ENCODE assay signal across 8 cellular contexts in the genomic region with DNA sequence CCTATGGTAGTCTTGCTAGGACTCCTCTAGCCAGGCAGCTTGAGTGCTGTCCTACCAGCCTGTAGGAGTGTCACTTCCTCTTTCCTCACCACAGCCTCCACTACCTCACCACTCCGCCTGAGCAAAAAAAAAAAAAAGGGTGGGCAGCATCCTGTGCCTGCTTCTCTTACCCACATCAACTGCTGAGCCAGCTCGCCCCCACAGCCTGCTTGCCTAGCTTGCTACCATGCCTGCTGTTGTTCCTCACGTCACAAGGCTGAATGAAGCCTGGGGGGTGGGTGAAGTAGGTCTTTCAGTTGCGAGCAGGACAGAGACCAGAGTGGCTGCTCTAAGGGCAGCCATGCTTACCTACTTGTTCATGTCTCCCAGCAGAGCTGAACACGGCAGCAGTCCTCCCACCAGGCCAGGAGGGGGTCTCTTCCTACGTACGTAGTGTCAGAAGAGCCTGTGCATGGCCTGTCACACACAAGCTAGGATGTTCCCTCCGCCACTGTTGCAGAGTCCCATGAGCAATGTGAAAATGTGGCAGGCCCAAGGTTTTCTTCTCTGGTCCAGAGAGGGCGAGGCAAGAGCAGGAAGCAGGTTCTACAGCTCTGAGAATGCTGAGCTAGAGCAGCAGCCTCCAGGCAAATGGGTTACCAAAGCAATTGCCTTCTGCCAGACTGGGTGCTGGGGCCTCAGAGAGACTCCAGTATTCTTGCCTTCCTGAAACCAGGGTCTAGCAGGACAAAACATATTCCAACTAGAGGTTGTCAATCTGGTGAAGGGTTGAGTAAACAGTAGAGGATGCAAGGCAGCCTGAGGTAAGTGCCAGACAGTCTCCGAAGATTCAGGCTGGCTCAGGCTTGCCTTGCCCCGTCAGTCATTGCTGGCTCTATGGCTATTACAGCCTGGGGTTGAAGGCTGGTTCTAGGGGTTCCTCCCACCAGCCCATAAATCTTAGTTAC. TPM values are rescaled to one million over a fixed set of nuclear protein-coding genes. Genes with fewer than 3 reads are reported as not detected.
DNase-seq lines count a peak whose midpoint lies in the region; ATAC-seq and TF ChIP-seq lines count a peak whose summit lies in the region.

No MANE protein-coding gene starts in this region.

- H3K27ac ChIP-seq in CD4-positive, alpha-beta T cell (ENCODE audit: low read depth, low read length) = peak overlapping the region; percentile 82
- H3K27ac ChIP-seq in epithelial cell of prostate (peak overlapping the region; percentile 70), sigmoid colon (peak overlapping the region in 3 of 4 donors; percentile 27 to 47 (median 43)), colonic mucosa (no peak overlapping the region)

- H3K4me1 Mint-ChIP-seq in CD4-positive, alpha-beta T cell (ENCODE audit: low read depth) = peaks cover 93% of the 10 kb centered on the region
- peaks cover 88% of the 10 kb centered on the region for H3K4me1 Mint-ChIP-seq in activated CD4-positive, alpha-beta memory T cell treated with anti-CD3 and anti-CD28 coated beads for 36 hours (ENCODE audit: low read depth)

- CTCF ChIA-PET in CD4-positive, alpha-beta T cell (lab: Charles Lee) = interaction anchor here (0.7 to 4.2 kb wide), 12 partner anchors 10 to 86 kb away, joined by 3 to 31 read pairs (median 5); a partner anchor contains a TSS
- CTCF ChIA-PET in activated CD4-positive, alpha-beta memory T cell treated with anti-CD3 and anti-CD28 coated beads for 36 hours (lab: Charles Lee) = interaction anchor here (0.7 to 3.5 kb wide), 16 partner anchors 9 to 453 kb away, joined by 3 to 27 read pairs (median 6); a partner anchor contains a TSS

- no peak for TF ChIP-seq POLR2A in sigmoid colon (IDR thresholded peaks at IDR 0.05)

- no peaks in the 10 kb centered on the region for H3K27me3 Mint-ChIP-seq in CD4-positive, alpha-beta T cell
- H3K27me3 Mint-ChIP-seq in activated CD4-positive, alpha-beta memory T cell treated with anti-CD3 and anti-CD28 coated beads for 36 hours = no peaks in the 10 kb centered on the region

- H3K9me3 Mint-ChIP-seq in CD4-positive, alpha-beta T cell = no peaks in the 10 kb centered on the region
- H3K9me3 Mint-ChIP-seq in activated CD4-positive, alpha-beta memory T cell treated with anti-CD3 and anti-CD28 coated beads for 36 hours = no peaks in the 10 kb centered on the region

- H3K9ac ChIP-seq in colonic mucosa (ENCODE audit: low read depth in 2 of 2, low read length in 2 of 2) = no peak overlapping the region

- POLR2A ChIA-PET in CD4-positive, alpha-beta T cell (lab: Charles Lee) = interaction anchor here (0.9 to 19.7 kb wide), 15 partner anchors 8 to 280 kb away, joined by 3 to 538 read pairs (median 7); a partner anchor contains a TSS
- POLR2A ChIA-PET in activated CD4-positive, alpha-beta memory T cell treated with anti-CD3 and anti-CD28 coated beads for 36 hours (lab: Charles Lee) = interaction anchor here (1.4 to 5.1 kb wide), 10 partner anchors 10 to 36 kb away, joined by 3 to 87 read pairs (median 6); a partner anchor contains a TSS

- peak; percentile 73 to 94 (median 78) for DNase-seq in CD4-positive, alpha-beta T cell
- peak; percentile 96 for DNase-seq in Jurkat, Clone E6-1 (ENCODE audit: low read depth, low spot score)
- DNase-seq in activated CD4-positive, alpha-beta memory T cell treated with anti-CD3 and anti-CD28 coated beads for 36 hours = peak; percentile 93
- DNase-seq in epithelial cell of prostate (ENCODE audit: low read depth, low spot score) (no peak), sigmoid colon (no peak), colonic mucosa (no peak), NCI-H187 treated with DMSO at 0.1 percent for 48 hours (lab: John Stamatoyannopoulos, UW) (no peak)

- peak overlapping the region; percentile 89 for H3K4me3 Mint-ChIP-seq in CD4-positive, alpha-beta T cell
- peak overlapping the region; percentile 71 for H3K4me3 Mint-ChIP-seq in activated CD4-positive, alpha-beta memory T cell treated with anti-CD3 and anti-CD28 coated beads for 36 hours

- no peaks in the 10 kb centered on the region for H3K9me3 ChIP-seq in CD4-positive, alpha-beta T cell (ENCODE audit: control insufficient read depth, low read length)
- H3K9me3 ChIP-seq in sigmoid colon (no peaks in the 10 kb centered on the region), colonic mucosa (no peaks in the 10 kb centered on the region)

- TF ChIP-seq EP300 in sigmoid colon (IDR thresholded peaks at IDR 0.05) = no peak

- intact Hi-C loops in CD4-positive, alpha-beta T cell (cut with DNase I, micrococcal nuclease) = loop anchor here (1.0 to 2.0 kb wide), 5 partner anchors 9 to 25 kb away; a partner anchor contains a TSS
- intact Hi-C loops in activated CD4-positive, alpha-beta memory T cell treated with anti-CD3 and anti-CD28 coated beads for 36 hours (cut with micrococcal nuclease) = loop anchor here (1.0 kb wide), 3 partner anchors 12 to 25 kb away; a partner anchor contains a TSS
- intact Hi-C loops in sigmoid colon (cut with DNase I) = no loop called here
- intact Hi-C loops in colonic mucosa (cut with DNase I) = no loop called here

- TF ChIP-seq CTCF in CD4-positive, alpha-beta T cell (IDR thresholded peaks at IDR 0.05) = no peak
- no peak for TF ChIP-seq CTCF in sigmoid colon (IDR thresholded peaks at IDR 0.05)
- TF ChIP-seq CTCF in colonic mucosa (IDR thresholded peaks at IDR 0.05) = no peak

- peak overlapping the region; percentile 27 for H3K4me3 ChIP-seq in Jurkat, Clone E6-1 (ENCODE audit: low read length)
- no peak overlapping the region for H3K4me3 ChIP-seq in sigmoid colon
- no peak overlapping the region for H3K4me3 ChIP-seq in colonic mucosa

- H3K36me3 ChIP-seq in sigmoid colon (peaks cover 29 to 99% (median 48%) of the 10 kb centered on the region in 4 donors), colonic mucosa (peaks cover 14% of the 10 kb centered on the region)

- H3K4me1 ChIP-seq in sigmoid colon (peaks cover 0 to 21% (median 7%) of the 10 kb centered on the region in 4 donors), colonic mucosa (no peaks in the 10 kb centered on the region)

- peak overlapping the region; percentile 95 for H3K27ac Mint-ChIP-seq in CD4-positive, alpha-beta T cell
- H3K27ac Mint-ChIP-seq in activated CD4-positive, alpha-beta memory T cell treated with anti-CD3 and anti-CD28 coated beads for 36 hours = peak overlapping the region; percentile 97

- H3K36me3 Mint-ChIP-seq in CD4-positive, alpha-beta T cell (ENCODE audit: low read depth) = peaks cover 90% of the 10 kb centered on the region
- peaks cover 73% of the 10 kb centered on the region for H3K36me3 Mint-ChIP-seq in activated CD4-positive, alpha-beta memory T cell treated with anti-CD3 and anti-CD28 coated beads for 36 hours

- WGBS in sigmoid colon, 2 donors = 46 to 77% methylated on average over 11 of the region's 11 CpGs

- peak; percentile 83 for ATAC-seq in CD4-positive, alpha-beta T cell (ENCODE audit: poor library complexity)
- peak; percentile 82 for ATAC-seq in GM21515 (IDR thresholded peaks at IDR 0.05; ENCODE audit: unreplicated experiment)

- H3K27me3 ChIP-seq in CD4-positive, alpha-beta T cell (ENCODE audit: control insufficient read depth, insufficient read depth, low read length) = no peaks in the 10 kb centered on the region
- H3K27me3 ChIP-seq in sigmoid colon = no peaks in the 10 kb centered on the region
- no peaks in the 10 kb centered on the region for H3K27me3 ChIP-seq in colonic mucosa

RNA-seq across cellular contexts. Expression of a gene that starts 8.0 kb away (rescaled TPM):
- 10 to 100 TPM; 36.7 to 40.2 TPM for total RNA-seq in CD4-positive, alpha-beta T cell
- polyA plus RNA-seq in Jurkat, Clone E6-1 (2012; ENCODE audit: insufficient read depth, insufficient read length) = 59.8 TPM
- 100 to 1,000 TPM; 111 TPM for total RNA-seq in activated CD4-positive, alpha-beta memory T cell treated with anti-CD3 and anti-CD28 coated beads for 36 hours
- 10 to 100 TPM; 21.7 to 28.2 (median 24.8) TPM for total RNA-seq in sigmoid colon
- 10 to 100 TPM in 2 of 3 donors, 1 to 10 TPM in 1; 5.8 to 16.9 (median 11.4) TPM for polyA plus RNA-seq in sigmoid colon
- total RNA-seq in colonic mucosa = 1 to 10 TPM; 5.4 to 8.1 TPM

RNA-seq across cellular contexts. Expression of a gene that starts 14.6 kb away (rescaled TPM):
- 10 to 100 TPM; 17.4 to 21.7 TPM for total RNA-seq in CD4-positive, alpha-beta T cell
- 67.7 TPM for polyA plus RNA-seq in Jurkat, Clone E6-1 (2012; ENCODE audit: insufficient read depth, insufficient read length)
- 100 to 1,000 TPM; 114 to 118 TPM for total RNA-seq in activated CD4-positive, alpha-beta memory T cell treated with anti-CD3 and anti-CD28 coated beads for 36 hours
- total RNA-seq in sigmoid colon (10 to 100 TPM; 40.4 to 57.3 (median 50.8) TPM), colonic mucosa (10 to 100 TPM; 44.2 to 45.0 TPM)
- polyA plus RNA-seq in sigmoid colon = 10 to 100 TPM; 62.5 to 79.3 (median 65.3) TPM

RNA-seq across cellular contexts. Expression of a gene that starts 24.9 kb away (rescaled TPM):
- total RNA-seq in CD4-positive, alpha-beta T cell = 100 to 1,000 TPM; 114 TPM
- polyA plus RNA-seq in Jurkat, Clone E6-1 (2012; ENCODE audit: insufficient read depth, insufficient read length) = 86.7 TPM
- 100 to 1,000 TPM; 110 to 111 TPM for total RNA-seq in activated CD4-positive, alpha-beta memory T cell treated with anti-CD3 and anti-CD28 coated beads for 36 hours
- total RNA-seq in sigmoid colon (10 to 100 TPM; 44.4 to 54.9 (median 48.0) TPM), colonic mucosa (10 to 100 TPM; 65.7 to 67.0 TPM)
- 10 to 100 TPM; 22.2 to 50.2 (median 28.4) TPM for polyA plus RNA-seq in sigmoid colon

RNA-seq across cellular contexts. Expression of a gene that starts 28.1 kb away (rescaled TPM):
- total RNA-seq in CD4-positive, alpha-beta T cell = under 1 TPM; 0.08 to 0.17 TPM
- polyA plus RNA-seq in Jurkat, Clone E6-1 (2012; ENCODE audit: insufficient read depth, insufficient read length) = not detected
- under 1 TPM; 0.59 to 0.90 TPM for total RNA-seq in activated CD4-positive, alpha-beta memory T cell treated with anti-CD3 and anti-CD28 coated beads for 36 hours
- total RNA-seq in sigmoid colon (under 1 TPM in 2 of 4 donors, not detected in 2; 0.54 to 0.55 TPM), colonic mucosa (under 1 TPM; 0.25 to 0.27 TPM)
- under 1 TPM in 1 of 3 donors, not detected in 2; 0.98 TPM for polyA plus RNA-seq in sigmoid colon

RNA-seq across cellular contexts. Expression of a gene that starts 34.0 kb away (rescaled TPM):
- total RNA-seq in CD4-positive, alpha-beta T cell = 10 to 100 TPM; 24.4 to 24.6 TPM
- 16.8 TPM for polyA plus RNA-seq in Jurkat, Clone E6-1 (2012; ENCODE audit: insufficient read depth, insufficient read length)
- 10 to 100 TPM; 21.9 to 23.1 TPM for total RNA-seq in activated CD4-positive, alpha-beta memory T cell treated with anti-CD3 and anti-CD28 coated beads for 36 hours
- total RNA-seq in sigmoid colon (1 to 10 TPM; 1.6 to 4.6 (median 3.8) TPM), colonic mucosa (10 to 100 TPM; 45.2 to 63.2 TPM)
- 10 to 100 TPM; 20.4 to 48.2 (median 48.1) TPM for polyA plus RNA-seq in sigmoid colon

Comparison
In these comparisons a context has a peak if more than half of its experiments do, and no peak if none do; other contexts are left out.
1. DNase-seq: peak in CD4-positive, alpha-beta T cell (10 of 10), Jurkat, Clone E6-1 (single experiment) and activated CD4-positive, alpha-beta memory T cell treated with anti-CD3 and anti-CD28 coated beads for 36 hours (single experiment); none in epithelial cell of prostate (single experiment), sigmoid colon (single experiment), colonic mucosa (single experiment) and NCI-H187 treated with DMSO at 0.1 percent for 48 hours (single experiment).
2. intact Hi-C loops: an anchor here in CD4-positive, alpha-beta T cell (1.0 to 2.0 kb wide) and activated CD4-positive, alpha-beta memory T cell treated with anti-CD3 and anti-CD28 coated beads for 36 hours (1.0 kb wide); none called in sigmoid colon and colonic mucosa.